ENCODE assay signal across 13 cellular contexts in the genomic region with DNA sequence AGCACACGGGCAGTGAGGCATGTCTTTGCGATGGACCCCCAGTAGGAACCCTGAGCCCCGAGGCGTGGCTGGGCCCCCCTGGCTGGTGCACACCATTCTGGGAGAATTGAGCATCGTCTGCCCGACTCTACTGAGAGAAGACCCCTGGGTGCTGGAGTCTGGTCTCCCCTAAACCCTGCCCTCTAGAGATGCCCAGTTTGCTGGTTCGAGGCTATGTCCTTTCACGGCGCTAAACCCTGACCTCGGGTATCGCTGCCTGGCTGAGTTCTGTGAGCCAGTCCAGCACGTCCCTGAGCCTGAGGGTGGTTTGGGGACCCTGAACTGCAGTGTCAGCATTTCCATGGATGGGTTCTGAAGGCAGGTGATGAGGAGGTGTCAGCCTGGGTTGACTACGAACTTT.
DNase-seq lines count a peak whose midpoint lies in the region; ATAC-seq and TF ChIP-seq lines count a peak whose summit lies in the region.
"Had no signal": no experiment of that assay in that cellular context is flagged by ENCODE, and none has a peak within 500 bp of the region (broad histone marks: within the 10 kb centered on the region; RNA-seq: fewer than 3 reads in every experiment).

No MANE protein-coding gene starts in this region.

- no peak overlapping the region for H3K4me3 Mint-ChIP-seq in activated CD8-positive, alpha-beta memory T cell treated with anti-CD3 and anti-CD28 coated beads, Interleukin-2, amount 10 ng/mL, durations not matched to agents 7 days and 5 days
- H3K4me3 Mint-ChIP-seq in chondrocyte (ENCODE audit: unreplicated experiment) (no peak overlapping the region), naive B cell (peak overlapping the region in 4 of 8 donors; percentile 22 to 98 (median 70))

- no peak for ATAC-seq in activated CD8-positive, alpha-beta memory T cell treated with anti-CD3 and anti-CD28 coated beads, Interleukin-2, amount 10 ng/mL, durations not matched to agents 7 days and 5 days
- ATAC-seq in naive B cell (ENCODE audit: low read depth in 2 of 2) (no peak), GM18868 (IDR thresholded peaks at IDR 0.05; ENCODE audit: unreplicated experiment) (no peak), HG02588 (IDR thresholded peaks at IDR 0.05; ENCODE audit: unreplicated experiment) (no peak)
- ATAC-seq: foreskin keratinocyte had no signal

- H3K27me3 ChIP-seq in tibial artery: no peaks in the 10 kb centered on the region
- H3K27me3 ChIP-seq: foreskin keratinocyte had no signal

- H3K4me1 ChIP-seq in tibial artery: peaks cover 19 to 39% (median 25%) of the 10 kb centered on the region in 4 donors
- H3K4me1 ChIP-seq: foreskin keratinocyte had no signal

- H3K36me3 Mint-ChIP-seq in activated CD8-positive, alpha-beta memory T cell treated with anti-CD3 and anti-CD28 coated beads, Interleukin-2, amount 10 ng/mL, durations not matched to agents 7 days and 5 days: no peaks in the 10 kb centered on the region
- no peaks in the 10 kb centered on the region for H3K36me3 Mint-ChIP-seq in chondrocyte (ENCODE audit: low read depth)
- no peaks in the 10 kb centered on the region for H3K36me3 Mint-ChIP-seq in naive B cell

- TF ChIP-seq CTCF in chondrocyte (IDR thresholded peaks at IDR 0.05) (no peak), tibial artery (IDR thresholded peaks at IDR 0.05) (no peak)

- no peaks in the 10 kb centered on the region for H3K36me3 ChIP-seq in tibial artery

- intact Hi-C loops in tibial artery (cut with DNase I; ENCODE audit: low total_unique reads): no loop called here

- peaks cover 7% of the 10 kb centered on the region for H3K4me1 Mint-ChIP-seq in activated CD8-positive, alpha-beta memory T cell treated with anti-CD3 and anti-CD28 coated beads, Interleukin-2, amount 10 ng/mL, durations not matched to agents 7 days and 5 days
- peaks cover 45% of the 10 kb centered on the region for H3K4me1 Mint-ChIP-seq in chondrocyte (ENCODE audit: low read depth)
- peaks cover 20 to 28% (median 22%) of the 10 kb centered on the region in 3 donors for H3K4me1 Mint-ChIP-seq in naive B cell

- H3K9me3 Mint-ChIP-seq in activated CD8-positive, alpha-beta memory T cell treated with anti-CD3 and anti-CD28 coated beads, Interleukin-2, amount 10 ng/mL, durations not matched to agents 7 days and 5 days (ENCODE audit: low read depth): no peaks in the 10 kb centered on the region
- H3K9me3 Mint-ChIP-seq in chondrocyte (ENCODE audit: low read depth) (no peaks in the 10 kb centered on the region), naive B cell (no peaks in the 10 kb centered on the region)

- CTCF ChIA-PET in activated CD8-positive, alpha-beta memory T cell treated with anti-CD3 and anti-CD28 coated beads, Interleukin-2, amount 10 ng/mL, durations not matched to agents 7 days and 5 days (lab: Charles Lee): interaction anchor here (2.0 kb wide), 1 partner anchor 12 kb away, joined by 9 read pairs; no protein-coding TSS in a partner anchor

- H3K9me3 ChIP-seq in tibial artery: no peaks in the 10 kb centered on the region

- H3K27ac ChIP-seq in tibial artery: peak overlapping the region; percentile 87 to 98
- H3K27ac ChIP-seq: foreskin keratinocyte had no signal

- no peak overlapping the region for H3K4me3 ChIP-seq in tibial artery

- no peaks in the 10 kb centered on the region for H3K27me3 Mint-ChIP-seq in activated CD8-positive, alpha-beta memory T cell treated with anti-CD3 and anti-CD28 coated beads, Interleukin-2, amount 10 ng/mL, durations not matched to agents 7 days and 5 days
- H3K27me3 Mint-ChIP-seq in chondrocyte (ENCODE audit: low read depth): no peaks in the 10 kb centered on the region
- no peaks in the 10 kb centered on the region for H3K27me3 Mint-ChIP-seq in naive B cell

- DNase-seq in activated CD8-positive, alpha-beta memory T cell treated with anti-CD3 and anti-CD28 coated beads, Interleukin-2, amount 10 ng/mL, durations not matched to agents 7 days and 5 days: no peak
- DNase-seq in activated CD8-positive, alpha-beta memory T cell treated with anti-CD3 and anti-CD28 coated beads, Interleukin-2, amount 50 U/mL, for 4 hours: no peak
- DNase-seq in chondrocyte (ENCODE audit: low spot score): no peak
- DNase-seq in naive B cell: no peak
- DNase-seq in tibial artery: no peak
- DNase-seq in HuH-7 (ENCODE audit: low spot score): no peak
- DNase-seq: activated CD4-positive, CD25-positive, alpha-beta regulatory T cell; anterior cingulate cortex; foreskin keratinocyte; MV-4-11; NCI-H2171 treated with DMSO at 0.1 percent for 48 hours had no signal

- H3K27ac Mint-ChIP-seq in activated CD8-positive, alpha-beta memory T cell treated with anti-CD3 and anti-CD28 coated beads, Interleukin-2, amount 10 ng/mL, durations not matched to agents 7 days and 5 days: peak overlapping the region; percentile 4
- H3K27ac Mint-ChIP-seq in chondrocyte (ENCODE audit: unreplicated experiment) (peak overlapping the region; percentile 95), naive B cell (peak overlapping the region in 4 of 6 donors; percentile 11 to 94 (median 84))

Comparison
In these comparisons a context has a peak if more than half of its experiments do, and no peak if none do; other contexts are left out.
1. H3K27ac Mint-ChIP-seq: peak in every context shown above with its lines; median percentile 95 in chondrocyte; 84 in naive B cell; 4 in activated CD8-positive, alpha-beta memory T cell treated with anti-CD3 and anti-CD28 coated beads, Interleukin-2, amount 10 ng/mL, durations not matched to agents 7 days and 5 days.